ENCODE assay signal across 9 cellular contexts in genomic region chr17:38742431-38743308, GRCh38. TPM values are rescaled to one million over a fixed set of nuclear protein-coding genes. Genes with fewer than 3 reads are reported as not detected.
DNase-seq lines count a peak whose midpoint lies in the region; ATAC-seq and TF ChIP-seq lines count a peak whose summit lies in the region.
"Had no signal": no experiment of that assay in that cellular context is flagged by ENCODE, and none has a peak within 500 bp of the region (broad histone marks: within the 10 kb centered on the region; RNA-seq: fewer than 3 reads in every experiment).

No MANE protein-coding gene starts in this region.

- H3K4me3 ChIP-seq in endodermal cell (ENCODE audit: low read length): no peak overlapping the region

- H3K9ac ChIP-seq in endodermal cell (ENCODE audit: extremely low read depth, low read length, poor library complexity, severe bottlenecking): no peak overlapping the region

- no peaks in the 10 kb centered on the region for H3K27me3 ChIP-seq in endodermal cell (ENCODE audit: control insufficient read depth, insufficient read depth, low read length, poor library complexity, severe bottlenecking)
- H3K27me3 ChIP-seq: dorsolateral prefrontal cortex had no signal

- peaks cover 52% of the 10 kb centered on the region for H3K36me3 Mint-ChIP-seq in endodermal cell (ENCODE audit: low read depth)
- H3K36me3 Mint-ChIP-seq in neural crest cell (ENCODE audit: low read depth): peaks cover 7% of the 10 kb centered on the region

- no peak for ATAC-seq in GM19452 (IDR thresholded peaks at IDR 0.05; ENCODE audit: unreplicated experiment)

- H3K4me3 Mint-ChIP-seq in endodermal cell (peak overlapping the region; percentile 40), neural crest cell (peak overlapping the region; percentile 76)

- H3K27me3 Mint-ChIP-seq in endodermal cell (ENCODE audit: insufficient read depth) (no peaks in the 10 kb centered on the region), neural crest cell (ENCODE audit: low read depth) (no peaks in the 10 kb centered on the region)

- H3K9me3 ChIP-seq in endodermal cell (ENCODE audit: control insufficient read depth, low read length): no peaks in the 10 kb centered on the region

- DNase-seq in ELR (ENCODE audit: low read depth) (peak; percentile 60), NCI-H510A (lab: John Stamatoyannopoulos, UW) (peak; percentile 61), endodermal cell (no peak), neural crest cell (ENCODE audit: low read depth, low spot score) (no peak), medulla oblongata (ENCODE audit: extremely low spot score) (no peak), NOMO-1 treated with dmso at 0.1 percent for 144 hours (lab: John Stamatoyannopoulos, UW; ENCODE audit: unreplicated experiment) (no peak)
- no peak for DNase-seq in activated effector memory CD4-positive, alpha-beta T cell treated with anti-CD3 and anti-CD28 coated beads, Interleukin-2, amount 50 U/mL, for 16 hours

- peaks cover 48% of the 10 kb centered on the region for H3K36me3 ChIP-seq in endodermal cell (ENCODE audit: control insufficient read depth, insufficient read depth, low read length)

- H3K9me3 Mint-ChIP-seq in endodermal cell (no peaks in the 10 kb centered on the region), neural crest cell (no peaks in the 10 kb centered on the region)

- peak overlapping the region; percentile 62 for H3K27ac Mint-ChIP-seq in endodermal cell
- peak overlapping the region; percentile 90 for H3K27ac Mint-ChIP-seq in neural crest cell (ENCODE audit: unreplicated experiment)

- no peak for TF ChIP-seq CTCF in endodermal cell (conservative IDR thresholded peaks at IDR 0.05)
- no peak for TF ChIP-seq CTCF in neural crest cell (conservative IDR thresholded peaks at IDR 0.05)

- H3K4me1 Mint-ChIP-seq in endodermal cell (peaks cover 45% of the 10 kb centered on the region), neural crest cell (peaks cover 55% of the 10 kb centered on the region)

- peaks cover 5% of the 10 kb centered on the region for H3K4me1 ChIP-seq in endodermal cell (ENCODE audit: control insufficient read depth, insufficient read depth, low read length)

- 88 to 95% methylated on average over 20 to 22 of the region's 22 CpGs for WGBS in endodermal cell (ENCODE audit: insufficient coverage in 1 of 2, insufficient read length in 1 of 2), 2 experiments

- peak overlapping the region; percentile 91 for H3K27ac ChIP-seq in endodermal cell (ENCODE audit: low read depth, low read length)

RNA-seq across cellular contexts. Expression of gene PCGF2, which starts 5.5 kb away (rescaled TPM):
- 100 to 1,000 TPM; 101 to 106 TPM for total RNA-seq in endodermal cell
- 83.8 TPM for polyA plus RNA-seq in endodermal cell (2013, experiment 1 of 2)
- polyA plus RNA-seq in endodermal cell (2013, experiment 2 of 2): 72.3 TPM
- 108 and 116 TPM in 2 replicates for total RNA-seq in neural crest cell

RNA-seq across cellular contexts. Expression of gene PSMB3, which starts 9.9 kb away (rescaled TPM):
- total RNA-seq in endodermal cell (100 to 1,000 TPM; 192 to 244 TPM), neural crest cell (193 and 203 TPM in 2 replicates)
- polyA plus RNA-seq in endodermal cell (2013, experiment 1 of 2): 230 TPM
- polyA plus RNA-seq in endodermal cell (2013, experiment 2 of 2): 230 TPM

RNA-seq across cellular contexts. Expression of gene CISD3, which starts 12.5 kb away (rescaled TPM):
- total RNA-seq in endodermal cell (10 to 100 TPM in 1 of 2 donors, 1 to 10 TPM in 1; 8.9 to 11.2 TPM), neural crest cell (9.0 and 11.0 TPM in 2 replicates)
- polyA plus RNA-seq in endodermal cell (2013, experiment 1 of 2): 5.7 TPM
- polyA plus RNA-seq in endodermal cell (2013, experiment 2 of 2): 6.3 TPM

RNA-seq across cellular contexts. Expression of gene MLLT6, which starts 37.6 kb away (rescaled TPM):
- total RNA-seq in endodermal cell: 100 to 1,000 TPM; 112 to 127 TPM
- 54.4 TPM for polyA plus RNA-seq in endodermal cell (2013, experiment 1 of 2)
- polyA plus RNA-seq in endodermal cell (2013, experiment 2 of 2): 49.1 TPM
- total RNA-seq in neural crest cell: 79.6 and 85.1 TPM in 2 replicates

RNA-seq across cellular contexts. Expression of gene PIP4K2B, which starts 56.7 kb away (rescaled TPM):
- total RNA-seq in endodermal cell (10 to 100 TPM; 74.3 to 91.6 TPM), neural crest cell (95.3 and 105 TPM in 2 replicates)
- polyA plus RNA-seq in endodermal cell (2013, experiment 1 of 2): 63.1 TPM
- 63.1 TPM for polyA plus RNA-seq in endodermal cell (2013, experiment 2 of 2)

Comparison
In these comparisons a context has a peak if more than half of its experiments do, and no peak if none do; other contexts are left out.
1. DNase-seq: peak in ELR (single experiment) and NCI-H510A (single experiment); none in endodermal cell (single experiment), neural crest cell (single experiment), activated effector memory CD4-positive, alpha-beta T cell treated with anti-CD3 and anti-CD28 coated beads, Interleukin-2, amount 50 U/mL, for 16 hours (single experiment), medulla oblongata (single experiment) and NOMO-1 treated with dmso at 0.1 percent for 144 hours (single experiment).